ENCODE assay signal across 2 cellular contexts in the genomic region with DNA sequence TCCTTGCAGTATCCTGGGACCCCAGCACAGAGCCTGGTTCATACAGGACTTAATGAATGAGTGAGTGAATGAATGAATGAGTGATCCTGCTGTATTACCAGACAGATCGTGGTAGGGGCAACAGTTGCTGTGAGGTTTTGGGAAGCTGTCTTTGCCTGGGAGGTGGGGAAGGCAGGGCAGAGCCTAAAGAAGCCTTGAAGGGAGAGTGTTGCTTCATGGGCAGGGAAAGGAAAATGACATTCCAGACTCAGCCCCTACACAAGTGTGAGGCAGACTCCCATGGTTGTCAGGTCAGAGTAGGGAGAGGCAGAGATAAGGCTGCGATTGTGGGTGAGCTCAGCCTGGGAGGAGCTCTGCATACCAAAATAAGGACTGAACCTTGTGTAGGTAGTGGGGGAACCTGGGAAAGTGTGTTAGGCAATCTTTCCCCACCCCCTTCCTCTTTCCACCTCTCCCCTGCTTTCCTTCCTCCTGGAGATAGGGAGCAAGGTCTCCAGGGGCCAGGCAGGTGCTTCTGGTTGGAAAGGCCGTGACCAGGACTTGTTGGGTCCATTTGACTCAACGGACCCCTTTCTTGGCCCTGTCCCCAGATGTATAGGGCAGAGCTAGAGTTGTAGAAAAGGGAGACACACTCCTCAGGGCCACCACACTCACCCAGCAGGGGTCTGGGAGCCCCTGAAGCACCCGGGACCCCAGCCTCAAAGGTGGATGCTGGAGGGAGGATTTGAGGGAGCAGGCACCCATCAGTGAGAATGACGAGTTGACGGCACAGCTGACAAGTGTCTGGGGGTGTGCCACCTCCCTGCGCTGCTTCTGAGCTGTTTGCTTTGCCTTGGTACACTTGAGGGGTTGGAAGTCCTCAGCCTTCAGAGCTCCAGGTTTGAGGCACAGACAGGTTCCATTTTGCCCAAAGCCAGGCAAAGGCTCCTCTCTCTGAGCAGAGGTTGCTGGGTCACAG.
TF ChIP-seq lines count a peak whose summit lies in the region.

No MANE protein-coding gene starts in this region.

TF ChIP-seq in Ishikawa, 13 proteins besides CTCF, POLR2A, EP300 and RAD21:
- TF ChIP-seq YY1 (IDR thresholded peaks at IDR 0.05; ENCODE audit: low read depth) (no peak), FOXM1 (IDR thresholded peaks at IDR 0.05; ENCODE audit: borderline replicate concordance, low read depth) (no peak), CEBPB (IDR thresholded peaks at IDR 0.05) (peak; percentile 60), CREB1 (IDR thresholded peaks at IDR 0.05; ENCODE audit: low read depth) (no peak)
- TF ChIP-seq, protein P1, sequence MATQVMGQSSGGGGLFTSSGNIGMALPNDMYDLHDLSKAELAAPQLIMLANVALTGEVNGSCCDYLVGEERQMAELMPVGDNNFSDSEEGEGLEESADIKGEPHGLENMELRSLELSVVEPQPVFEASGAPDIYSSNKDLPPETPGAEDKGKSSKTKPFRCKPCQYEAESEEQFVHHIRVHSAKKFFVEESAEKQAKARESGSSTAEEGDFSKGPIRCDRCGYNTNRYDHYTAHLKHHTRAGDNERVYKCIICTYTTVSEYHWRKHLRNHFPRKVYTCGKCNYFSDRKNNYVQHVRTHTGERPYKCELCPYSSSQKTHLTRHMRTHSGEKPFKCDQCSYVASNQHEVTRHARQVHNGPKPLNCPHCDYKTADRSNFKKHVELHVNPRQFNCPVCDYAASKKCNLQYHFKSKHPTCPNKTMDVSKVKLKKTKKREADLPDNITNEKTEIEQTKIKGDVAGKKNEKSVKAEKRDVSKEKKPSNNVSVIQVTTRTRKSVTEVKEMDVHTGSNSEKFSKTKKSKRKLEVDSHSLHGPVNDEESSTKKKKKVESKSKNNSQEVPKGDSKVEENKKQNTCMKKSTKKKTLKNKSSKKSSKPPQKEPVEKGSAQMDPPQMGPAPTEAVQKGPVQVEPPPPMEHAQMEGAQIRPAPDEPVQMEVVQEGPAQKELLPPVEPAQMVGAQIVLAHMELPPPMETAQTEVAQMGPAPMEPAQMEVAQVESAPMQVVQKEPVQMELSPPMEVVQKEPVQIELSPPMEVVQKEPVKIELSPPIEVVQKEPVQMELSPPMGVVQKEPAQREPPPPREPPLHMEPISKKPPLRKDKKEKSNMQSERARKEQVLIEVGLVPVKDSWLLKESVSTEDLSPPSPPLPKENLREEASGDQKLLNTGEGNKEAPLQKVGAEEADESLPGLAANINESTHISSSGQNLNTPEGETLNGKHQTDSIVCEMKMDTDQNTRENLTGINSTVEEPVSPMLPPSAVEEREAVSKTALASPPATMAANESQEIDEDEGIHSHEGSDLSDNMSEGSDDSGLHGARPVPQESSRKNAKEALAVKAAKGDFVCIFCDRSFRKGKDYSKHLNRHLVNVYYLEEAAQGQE (IDR thresholded peaks at IDR 0.05; ENCODE audit: low read depth) = no peak
- TF ChIP-seq, protein P2, sequence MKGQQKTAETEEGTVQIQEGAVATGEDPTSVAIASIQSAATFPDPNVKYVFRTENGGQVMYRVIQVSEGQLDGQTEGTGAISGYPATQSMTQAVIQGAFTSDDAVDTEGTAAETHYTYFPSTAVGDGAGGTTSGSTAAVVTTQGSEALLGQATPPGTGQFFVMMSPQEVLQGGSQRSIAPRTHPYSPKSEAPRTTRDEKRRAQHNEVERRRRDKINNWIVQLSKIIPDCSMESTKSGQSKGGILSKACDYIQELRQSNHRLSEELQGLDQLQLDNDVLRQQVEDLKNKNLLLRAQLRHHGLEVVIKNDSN (IDR thresholded peaks at IDR 0.05) = no peak
TF ChIP-seq in Ishikawa: peak in this region for 1.

TF ChIP-seq in HepG2, 621 proteins besides CTCF, POLR2A, EP300 and RAD21 (continues in another document):
- peak; percentile 22 for TF ChIP-seq ZBTB38 (CRISPR knock-in tag; IDR thresholded peaks at IDR 0.05)
- TF ChIP-seq ATF7 (IDR thresholded peaks at IDR 0.05) = peak; percentile 9; the same call in 1 of the 2 replicates
- TF ChIP-seq ATF7 (CRISPR knock-in tag; IDR thresholded peaks at IDR 0.05) = peak; percentile 85; the same call in 1 of the 2 replicates
- TF ChIP-seq, protein P3, sequence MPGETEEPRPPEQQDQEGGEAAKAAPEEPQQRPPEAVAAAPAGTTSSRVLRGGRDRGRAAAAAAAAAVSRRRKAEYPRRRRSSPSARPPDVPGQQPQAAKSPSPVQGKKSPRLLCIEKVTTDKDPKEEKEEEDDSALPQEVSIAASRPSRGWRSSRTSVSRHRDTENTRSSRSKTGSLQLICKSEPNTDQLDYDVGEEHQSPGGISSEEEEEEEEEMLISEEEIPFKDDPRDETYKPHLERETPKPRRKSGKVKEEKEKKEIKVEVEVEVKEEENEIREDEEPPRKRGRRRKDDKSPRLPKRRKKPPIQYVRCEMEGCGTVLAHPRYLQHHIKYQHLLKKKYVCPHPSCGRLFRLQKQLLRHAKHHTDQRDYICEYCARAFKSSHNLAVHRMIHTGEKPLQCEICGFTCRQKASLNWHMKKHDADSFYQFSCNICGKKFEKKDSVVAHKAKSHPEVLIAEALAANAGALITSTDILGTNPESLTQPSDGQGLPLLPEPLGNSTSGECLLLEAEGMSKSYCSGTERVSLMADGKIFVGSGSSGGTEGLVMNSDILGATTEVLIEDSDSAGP (CRISPR knock-in tag; IDR thresholded peaks at IDR 0.05; ENCODE audit: borderline replicate concordance) = peak; percentile 45
- no peak for TF ChIP-seq CBX2 (IDR thresholded peaks at IDR 0.05; ENCODE audit: low read depth, low read length)
- TF ChIP-seq CBX2 (CRISPR knock-in tag; IDR thresholded peaks at IDR 0.05; ENCODE audit: low read depth) = no peak
- peak; percentile 33; the same call in 1 of the 2 replicates for TF ChIP-seq ZFX (CRISPR knock-in tag; IDR thresholded peaks at IDR 0.05; ENCODE audit: low read depth)
- no peak for TF ChIP-seq SRF (IDR thresholded peaks at IDR 0.05; ENCODE audit: low read depth, low read length)
- no peak for TF ChIP-seq HOXA7 (CRISPR knock-in tag; IDR thresholded peaks at IDR 0.05)
- no peak; the same call in 1 of the 2 replicates for TF ChIP-seq ZNF205 (CRISPR knock-in tag; IDR thresholded peaks at IDR 0.05)
- TF ChIP-seq, protein P4, sequence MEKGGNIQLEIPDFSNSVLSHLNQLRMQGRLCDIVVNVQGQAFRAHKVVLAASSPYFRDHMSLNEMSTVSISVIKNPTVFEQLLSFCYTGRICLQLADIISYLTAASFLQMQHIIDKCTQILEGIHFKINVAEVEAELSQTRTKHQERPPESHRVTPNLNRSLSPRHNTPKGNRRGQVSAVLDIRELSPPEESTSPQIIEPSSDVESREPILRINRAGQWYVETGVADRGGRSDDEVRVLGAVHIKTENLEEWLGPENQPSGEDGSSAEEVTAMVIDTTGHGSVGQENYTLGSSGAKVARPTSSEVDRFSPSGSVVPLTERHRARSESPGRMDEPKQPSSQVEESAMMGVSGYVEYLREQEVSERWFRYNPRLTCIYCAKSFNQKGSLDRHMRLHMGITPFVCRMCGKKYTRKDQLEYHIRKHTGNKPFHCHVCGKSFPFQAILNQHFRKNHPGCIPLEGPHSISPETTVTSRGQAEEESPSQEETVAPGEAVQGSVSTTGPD (CRISPR knock-in tag; IDR thresholded peaks at IDR 0.05) = no peak; the same call in 1 of the 2 replicates
- TF ChIP-seq MTF2 (CRISPR knock-in tag; IDR thresholded peaks at IDR 0.05; ENCODE audit: borderline replicate concordance) = no peak; the same call in 1 of the 2 replicates
- no peak for TF ChIP-seq BHLHE40 (IDR thresholded peaks at IDR 0.05; ENCODE audit: low read length)
- TF ChIP-seq ZNF615 (CRISPR knock-in tag; IDR thresholded peaks at IDR 0.05; ENCODE audit: borderline replicate concordance) = no peak
- TF ChIP-seq, protein P5, sequence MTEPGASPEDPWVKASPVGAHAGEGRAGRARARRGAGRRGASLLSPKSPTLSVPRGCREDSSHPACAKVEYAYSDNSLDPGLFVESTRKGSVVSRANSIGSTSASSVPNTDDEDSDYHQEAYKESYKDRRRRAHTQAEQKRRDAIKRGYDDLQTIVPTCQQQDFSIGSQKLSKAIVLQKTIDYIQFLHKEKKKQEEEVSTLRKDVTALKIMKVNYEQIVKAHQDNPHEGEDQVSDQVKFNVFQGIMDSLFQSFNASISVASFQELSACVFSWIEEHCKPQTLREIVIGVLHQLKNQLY (CRISPR knock-in tag; IDR thresholded peaks at IDR 0.05) = 0 out of 2 replicates have a peak, but pooled peaks have one; percentile 27
- no peak for TF ChIP-seq ZIK1 (CRISPR knock-in tag; IDR thresholded peaks at IDR 0.05; ENCODE audit: borderline replicate concordance, low read depth)
- peak; percentile 58; the same call in 1 of the 2 replicates for TF ChIP-seq NCOA1 (CRISPR knock-in tag; IDR thresholded peaks at IDR 0.05)
- TF ChIP-seq ZSCAN25 (CRISPR knock-in tag; IDR thresholded peaks at IDR 0.05) = peak; percentile 100
- TF ChIP-seq MAFF (IDR thresholded peaks at IDR 0.05; ENCODE audit: low read depth, low read length) = no peak
- TF ChIP-seq REPIN1 (CRISPR knock-in tag; IDR thresholded peaks at IDR 0.05; ENCODE audit: borderline replicate concordance, low read depth) = no peak; the same call in 1 of the 2 replicates
- peak; percentile 26; the same call in 1 of the 2 replicates for TF ChIP-seq ZNF557 (CRISPR knock-in tag; IDR thresholded peaks at IDR 0.05)
- peak; percentile 23; the same call in 1 of the 2 replicates for TF ChIP-seq KDM2A (CRISPR knock-in tag; IDR thresholded peaks at IDR 0.05; ENCODE audit: borderline replicate concordance, low read depth)
- peak; percentile 51; the same call in 1 of the 2 replicates for TF ChIP-seq TAF1 (CRISPR knock-in tag; IDR thresholded peaks at IDR 0.05)
- no peak for TF ChIP-seq ZNF549 (CRISPR knock-in tag; IDR thresholded peaks at IDR 0.05)
- TF ChIP-seq, protein P6, sequence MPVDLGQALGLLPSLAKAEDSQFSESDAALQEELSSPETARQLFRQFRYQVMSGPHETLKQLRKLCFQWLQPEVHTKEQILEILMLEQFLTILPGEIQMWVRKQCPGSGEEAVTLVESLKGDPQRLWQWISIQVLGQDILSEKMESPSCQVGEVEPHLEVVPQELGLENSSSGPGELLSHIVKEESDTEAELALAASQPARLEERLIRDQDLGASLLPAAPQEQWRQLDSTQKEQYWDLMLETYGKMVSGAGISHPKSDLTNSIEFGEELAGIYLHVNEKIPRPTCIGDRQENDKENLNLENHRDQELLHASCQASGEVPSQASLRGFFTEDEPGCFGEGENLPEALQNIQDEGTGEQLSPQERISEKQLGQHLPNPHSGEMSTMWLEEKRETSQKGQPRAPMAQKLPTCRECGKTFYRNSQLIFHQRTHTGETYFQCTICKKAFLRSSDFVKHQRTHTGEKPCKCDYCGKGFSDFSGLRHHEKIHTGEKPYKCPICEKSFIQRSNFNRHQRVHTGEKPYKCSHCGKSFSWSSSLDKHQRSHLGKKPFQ (CRISPR knock-in tag; IDR thresholded peaks at IDR 0.05; ENCODE audit: insufficient replicate concordance) = no peak
- no peak for TF ChIP-seq NFE2L2 (IDR thresholded peaks at IDR 0.05; ENCODE audit: low read length)
- TF ChIP-seq ELF3 (CRISPR knock-in tag; IDR thresholded peaks at IDR 0.05) = peak; percentile 93
- TF ChIP-seq ZNF790 (CRISPR knock-in tag; IDR thresholded peaks at IDR 0.05; ENCODE audit: borderline replicate concordance) = no peak
- TF ChIP-seq KMT2A (CRISPR knock-in tag; IDR thresholded peaks at IDR 0.05) = peak; percentile 54; the same call in 1 of the 2 replicates
- TF ChIP-seq HOXA9 (CRISPR knock-in tag; IDR thresholded peaks at IDR 0.05; ENCODE audit: borderline replicate concordance) = no peak
- TF ChIP-seq, protein P7, sequence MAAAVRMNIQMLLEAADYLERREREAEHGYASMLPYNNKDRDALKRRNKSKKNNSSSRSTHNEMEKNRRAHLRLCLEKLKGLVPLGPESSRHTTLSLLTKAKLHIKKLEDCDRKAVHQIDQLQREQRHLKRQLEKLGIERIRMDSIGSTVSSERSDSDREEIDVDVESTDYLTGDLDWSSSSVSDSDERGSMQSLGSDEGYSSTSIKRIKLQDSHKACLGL (CRISPR knock-in tag; IDR thresholded peaks at IDR 0.05) = no peak
- TF ChIP-seq RAD51 (IDR thresholded peaks at IDR 0.05; ENCODE audit: borderline replicate concordance) = no peak
- no peak for TF ChIP-seq FOXM1 (CRISPR knock-in tag; IDR thresholded peaks at IDR 0.05)
- TF ChIP-seq, protein P8, sequence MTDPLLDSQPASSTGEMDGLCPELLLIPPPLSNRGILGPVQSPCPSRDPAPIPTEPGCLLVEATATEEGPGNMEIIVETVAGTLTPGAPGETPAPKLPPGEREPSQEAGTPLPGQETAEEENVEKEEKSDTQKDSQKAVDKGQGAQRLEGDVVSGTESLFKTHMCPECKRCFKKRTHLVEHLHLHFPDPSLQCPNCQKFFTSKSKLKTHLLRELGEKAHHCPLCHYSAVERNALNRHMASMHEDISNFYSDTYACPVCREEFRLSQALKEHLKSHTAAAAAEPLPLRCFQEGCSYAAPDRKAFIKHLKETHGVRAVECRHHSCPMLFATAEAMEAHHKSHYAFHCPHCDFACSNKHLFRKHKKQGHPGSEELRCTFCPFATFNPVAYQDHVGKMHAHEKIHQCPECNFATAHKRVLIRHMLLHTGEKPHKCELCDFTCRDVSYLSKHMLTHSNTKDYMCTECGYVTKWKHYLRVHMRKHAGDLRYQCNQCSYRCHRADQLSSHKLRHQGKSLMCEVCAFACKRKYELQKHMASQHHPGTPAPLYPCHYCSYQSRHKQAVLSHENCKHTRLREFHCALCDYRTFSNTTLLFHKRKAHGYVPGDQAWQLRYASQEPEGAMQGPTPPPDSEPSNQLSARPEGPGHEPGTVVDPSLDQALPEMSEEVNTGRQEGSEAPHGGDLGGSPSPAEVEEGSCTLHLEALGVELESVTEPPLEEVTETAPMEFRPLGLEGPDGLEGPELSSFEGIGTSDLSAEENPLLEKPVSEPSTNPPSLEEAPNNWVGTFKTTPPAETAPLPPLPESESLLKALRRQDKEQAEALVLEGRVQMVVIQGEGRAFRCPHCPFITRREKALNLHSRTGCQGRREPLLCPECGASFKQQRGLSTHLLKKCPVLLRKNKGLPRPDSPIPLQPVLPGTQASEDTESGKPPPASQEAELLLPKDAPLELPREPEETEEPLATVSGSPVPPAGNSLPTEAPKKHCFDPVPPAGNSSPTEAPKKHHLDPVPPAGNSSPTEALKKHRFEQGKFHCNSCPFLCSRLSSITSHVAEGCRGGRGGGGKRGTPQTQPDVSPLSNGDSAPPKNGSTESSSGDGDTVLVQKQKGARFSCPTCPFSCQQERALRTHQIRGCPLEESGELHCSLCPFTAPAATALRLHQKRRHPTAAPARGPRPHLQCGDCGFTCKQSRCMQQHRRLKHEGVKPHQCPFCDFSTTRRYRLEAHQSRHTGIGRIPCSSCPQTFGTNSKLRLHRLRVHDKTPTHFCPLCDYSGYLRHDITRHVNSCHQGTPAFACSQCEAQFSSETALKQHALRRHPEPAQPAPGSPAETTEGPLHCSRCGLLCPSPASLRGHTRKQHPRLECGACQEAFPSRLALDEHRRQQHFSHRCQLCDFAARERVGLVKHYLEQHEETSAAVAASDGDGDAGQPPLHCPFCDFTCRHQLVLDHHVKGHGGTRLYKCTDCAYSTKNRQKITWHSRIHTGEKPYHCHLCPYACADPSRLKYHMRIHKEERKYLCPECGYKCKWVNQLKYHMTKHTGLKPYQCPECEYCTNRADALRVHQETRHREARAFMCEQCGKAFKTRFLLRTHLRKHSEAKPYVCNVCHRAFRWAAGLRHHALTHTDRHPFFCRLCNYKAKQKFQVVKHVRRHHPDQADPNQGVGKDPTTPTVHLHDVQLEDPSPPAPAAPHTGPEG (CRISPR knock-in tag; IDR thresholded peaks at IDR 0.05) = no peak
- TF ChIP-seq RFX5 (IDR thresholded peaks at IDR 0.05; ENCODE audit: low read depth, low read length) = no peak
- peak; percentile 95 for TF ChIP-seq ZNF792 (CRISPR knock-in tag; IDR thresholded peaks at IDR 0.05)
- TF ChIP-seq NFIB (CRISPR knock-in tag; IDR thresholded peaks at IDR 0.05; ENCODE audit: borderline replicate concordance) = no peak
